In the genomic region with DNA sequence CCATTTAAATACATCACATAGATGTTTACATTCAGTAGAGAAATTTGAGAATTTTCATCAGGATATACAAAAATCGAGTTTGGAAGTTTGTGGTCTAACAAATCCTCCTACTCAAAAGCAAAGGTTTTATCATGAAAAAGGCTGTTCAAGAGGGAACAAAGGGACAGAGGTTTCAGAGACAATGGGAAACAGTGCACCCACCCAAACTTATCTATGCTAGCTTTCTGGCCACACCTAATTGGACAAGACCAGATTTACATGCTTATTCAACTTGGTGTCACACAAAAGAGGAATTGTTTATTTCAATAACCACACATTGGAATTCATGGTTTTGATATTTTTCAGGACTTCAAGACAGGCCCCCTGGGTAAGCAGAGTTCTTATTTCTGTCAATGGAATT, we compare ENCODE assay signal across 1 cellular context.
TF ChIP-seq lines count a peak whose summit lies in the region.

No MANE protein-coding gene starts in this region.

TF ChIP-seq in GM23338, 12 proteins besides CTCF, POLR2A, EP300 and RAD21 (continued from another document):
- TF ChIP-seq, protein P1, sequence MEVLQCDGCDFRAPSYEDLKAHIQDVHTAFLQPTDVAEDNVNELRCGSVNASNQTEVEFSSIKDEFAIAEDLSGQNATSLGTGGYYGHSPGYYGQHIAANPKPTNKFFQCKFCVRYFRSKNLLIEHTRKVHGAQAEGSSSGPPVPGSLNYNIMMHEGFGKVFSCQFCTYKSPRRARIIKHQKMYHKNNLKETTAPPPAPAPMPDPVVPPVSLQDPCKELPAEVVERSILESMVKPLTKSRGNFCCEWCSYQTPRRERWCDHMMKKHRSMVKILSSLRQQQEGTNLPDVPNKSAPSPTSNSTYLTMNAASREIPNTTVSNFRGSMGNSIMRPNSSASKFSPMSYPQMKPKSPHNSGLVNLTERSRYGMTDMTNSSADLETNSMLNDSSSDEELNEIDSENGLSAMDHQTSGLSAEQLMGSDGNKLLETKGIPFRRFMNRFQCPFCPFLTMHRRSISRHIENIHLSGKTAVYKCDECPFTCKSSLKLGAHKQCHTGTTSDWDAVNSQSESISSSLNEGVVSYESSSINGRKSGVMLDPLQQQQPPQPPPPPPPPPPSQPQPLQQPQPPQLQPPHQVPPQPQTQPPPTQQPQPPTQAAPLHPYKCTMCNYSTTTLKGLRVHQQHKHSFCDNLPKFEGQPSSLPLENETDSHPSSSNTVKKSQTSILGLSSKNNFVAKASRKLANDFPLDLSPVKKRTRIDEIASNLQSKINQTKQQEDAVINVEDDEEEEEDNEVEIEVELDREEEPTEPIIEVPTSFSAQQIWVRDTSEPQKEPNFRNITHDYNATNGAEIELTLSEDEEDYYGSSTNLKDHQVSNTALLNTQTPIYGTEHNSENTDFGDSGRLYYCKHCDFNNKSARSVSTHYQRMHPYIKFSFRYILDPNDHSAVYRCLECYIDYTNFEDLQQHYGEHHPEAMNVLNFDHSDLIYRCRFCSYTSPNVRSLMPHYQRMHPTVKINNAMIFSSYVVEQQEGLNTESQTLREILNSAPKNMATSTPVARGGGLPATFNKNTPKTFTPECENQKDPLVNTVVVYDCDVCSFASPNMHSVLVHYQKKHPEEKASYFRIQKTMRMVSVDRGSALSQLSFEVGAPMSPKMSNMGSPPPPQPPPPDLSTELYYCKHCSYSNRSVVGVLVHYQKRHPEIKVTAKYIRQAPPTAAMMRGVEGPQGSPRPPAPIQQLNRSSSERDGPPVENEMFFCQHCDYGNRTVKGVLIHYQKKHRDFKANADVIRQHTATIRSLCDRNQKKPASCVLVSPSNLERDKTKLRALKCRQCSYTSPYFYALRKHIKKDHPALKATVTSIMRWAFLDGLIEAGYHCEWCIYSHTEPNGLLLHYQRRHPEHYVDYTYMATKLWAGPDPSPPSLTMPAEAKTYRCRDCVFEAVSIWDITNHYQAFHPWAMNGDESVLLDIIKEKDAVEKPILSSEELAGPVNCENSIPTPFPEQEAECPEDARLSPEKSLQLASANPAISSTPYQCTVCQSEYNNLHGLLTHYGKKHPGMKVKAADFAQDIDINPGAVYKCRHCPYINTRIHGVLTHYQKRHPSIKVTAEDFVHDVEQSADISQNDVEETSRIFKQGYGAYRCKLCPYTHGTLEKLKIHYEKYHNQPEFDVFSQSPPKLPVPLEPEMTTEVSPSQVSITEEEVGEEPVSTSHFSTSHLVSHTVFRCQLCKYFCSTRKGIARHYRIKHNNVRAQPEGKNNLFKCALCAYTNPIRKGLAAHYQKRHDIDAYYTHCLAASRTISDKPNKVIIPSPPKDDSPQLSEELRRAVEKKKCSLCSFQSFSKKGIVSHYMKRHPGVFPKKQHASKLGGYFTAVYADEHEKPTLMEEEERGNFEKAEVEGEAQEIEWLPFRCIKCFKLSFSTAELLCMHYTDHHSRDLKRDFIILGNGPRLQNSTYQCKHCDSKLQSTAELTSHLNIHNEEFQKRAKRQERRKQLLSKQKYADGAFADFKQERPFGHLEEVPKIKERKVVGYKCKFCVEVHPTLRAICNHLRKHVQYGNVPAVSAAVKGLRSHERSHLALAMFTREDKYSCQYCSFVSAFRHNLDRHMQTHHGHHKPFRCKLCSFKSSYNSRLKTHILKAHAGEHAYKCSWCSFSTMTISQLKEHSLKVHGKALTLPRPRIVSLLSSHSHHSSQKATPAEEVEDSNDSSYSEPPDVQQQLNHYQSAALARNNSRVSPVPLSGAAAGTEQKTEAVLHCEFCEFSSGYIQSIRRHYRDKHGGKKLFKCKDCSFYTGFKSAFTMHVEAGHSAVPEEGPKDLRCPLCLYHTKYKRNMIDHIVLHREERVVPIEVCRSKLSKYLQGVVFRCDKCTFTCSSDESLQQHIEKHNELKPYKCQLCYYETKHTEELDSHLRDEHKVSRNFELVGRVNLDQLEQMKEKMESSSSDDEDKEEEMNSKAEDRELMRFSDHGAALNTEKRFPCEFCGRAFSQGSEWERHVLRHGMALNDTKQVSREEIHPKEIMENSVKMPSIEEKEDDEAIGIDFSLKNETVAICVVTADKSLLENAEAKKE (CRISPR knock-in tag; IDR thresholded peaks at IDR 0.05): no peak
